1 cellular context compared by ENCODE assay signal in the genomic region with DNA sequence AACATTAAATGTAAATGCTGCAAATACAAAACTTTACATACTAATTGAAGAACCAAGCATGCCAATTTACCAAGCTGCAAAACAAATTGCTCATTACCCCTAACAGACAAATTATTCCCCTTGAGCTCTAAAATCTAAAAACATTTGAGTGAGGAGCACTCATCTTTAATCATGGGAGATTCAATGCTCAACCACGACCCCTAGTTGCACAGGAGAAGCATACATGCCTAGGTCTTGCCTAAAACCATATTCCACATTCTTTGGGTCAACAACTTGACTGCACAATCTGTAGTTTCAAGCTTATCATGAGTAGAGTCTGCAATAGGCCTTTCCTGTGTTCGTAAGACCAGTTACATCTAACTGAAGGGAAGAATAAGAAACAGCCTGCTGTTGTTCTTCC.
TF ChIP-seq lines count a peak whose summit lies in the region.

No MANE protein-coding gene starts in this region.

TF ChIP-seq in GM23338, 12 proteins besides CTCF, POLR2A, EP300 and RAD21 (continued from another document):
- TF ChIP-seq, protein P1, sequence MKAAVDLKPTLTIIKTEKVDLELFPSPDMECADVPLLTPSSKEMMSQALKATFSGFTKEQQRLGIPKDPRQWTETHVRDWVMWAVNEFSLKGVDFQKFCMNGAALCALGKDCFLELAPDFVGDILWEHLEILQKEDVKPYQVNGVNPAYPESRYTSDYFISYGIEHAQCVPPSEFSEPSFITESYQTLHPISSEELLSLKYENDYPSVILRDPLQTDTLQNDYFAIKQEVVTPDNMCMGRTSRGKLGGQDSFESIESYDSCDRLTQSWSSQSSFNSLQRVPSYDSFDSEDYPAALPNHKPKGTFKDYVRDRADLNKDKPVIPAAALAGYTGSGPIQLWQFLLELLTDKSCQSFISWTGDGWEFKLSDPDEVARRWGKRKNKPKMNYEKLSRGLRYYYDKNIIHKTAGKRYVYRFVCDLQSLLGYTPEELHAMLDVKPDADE (IDR thresholded peaks at IDR 0.05) = no peak
- TF ChIP-seq STAT1 (IDR thresholded peaks at IDR 0.05; ENCODE audit: unreplicated experiment) (no peak), JUNB (IDR thresholded peaks at IDR 0.05; ENCODE audit: unreplicated experiment) (no peak), CREB1 (CRISPR knock-in tag; IDR thresholded peaks at IDR 0.05; ENCODE audit: low read depth) (no peak), POLR2AphosphoS5 (IDR thresholded peaks at IDR 0.05; ENCODE audit: low read depth) (no peak), ZNF114 (CRISPR knock-in tag; IDR thresholded peaks at IDR 0.05) (no peak)
- TF ChIP-seq, protein P2, sequence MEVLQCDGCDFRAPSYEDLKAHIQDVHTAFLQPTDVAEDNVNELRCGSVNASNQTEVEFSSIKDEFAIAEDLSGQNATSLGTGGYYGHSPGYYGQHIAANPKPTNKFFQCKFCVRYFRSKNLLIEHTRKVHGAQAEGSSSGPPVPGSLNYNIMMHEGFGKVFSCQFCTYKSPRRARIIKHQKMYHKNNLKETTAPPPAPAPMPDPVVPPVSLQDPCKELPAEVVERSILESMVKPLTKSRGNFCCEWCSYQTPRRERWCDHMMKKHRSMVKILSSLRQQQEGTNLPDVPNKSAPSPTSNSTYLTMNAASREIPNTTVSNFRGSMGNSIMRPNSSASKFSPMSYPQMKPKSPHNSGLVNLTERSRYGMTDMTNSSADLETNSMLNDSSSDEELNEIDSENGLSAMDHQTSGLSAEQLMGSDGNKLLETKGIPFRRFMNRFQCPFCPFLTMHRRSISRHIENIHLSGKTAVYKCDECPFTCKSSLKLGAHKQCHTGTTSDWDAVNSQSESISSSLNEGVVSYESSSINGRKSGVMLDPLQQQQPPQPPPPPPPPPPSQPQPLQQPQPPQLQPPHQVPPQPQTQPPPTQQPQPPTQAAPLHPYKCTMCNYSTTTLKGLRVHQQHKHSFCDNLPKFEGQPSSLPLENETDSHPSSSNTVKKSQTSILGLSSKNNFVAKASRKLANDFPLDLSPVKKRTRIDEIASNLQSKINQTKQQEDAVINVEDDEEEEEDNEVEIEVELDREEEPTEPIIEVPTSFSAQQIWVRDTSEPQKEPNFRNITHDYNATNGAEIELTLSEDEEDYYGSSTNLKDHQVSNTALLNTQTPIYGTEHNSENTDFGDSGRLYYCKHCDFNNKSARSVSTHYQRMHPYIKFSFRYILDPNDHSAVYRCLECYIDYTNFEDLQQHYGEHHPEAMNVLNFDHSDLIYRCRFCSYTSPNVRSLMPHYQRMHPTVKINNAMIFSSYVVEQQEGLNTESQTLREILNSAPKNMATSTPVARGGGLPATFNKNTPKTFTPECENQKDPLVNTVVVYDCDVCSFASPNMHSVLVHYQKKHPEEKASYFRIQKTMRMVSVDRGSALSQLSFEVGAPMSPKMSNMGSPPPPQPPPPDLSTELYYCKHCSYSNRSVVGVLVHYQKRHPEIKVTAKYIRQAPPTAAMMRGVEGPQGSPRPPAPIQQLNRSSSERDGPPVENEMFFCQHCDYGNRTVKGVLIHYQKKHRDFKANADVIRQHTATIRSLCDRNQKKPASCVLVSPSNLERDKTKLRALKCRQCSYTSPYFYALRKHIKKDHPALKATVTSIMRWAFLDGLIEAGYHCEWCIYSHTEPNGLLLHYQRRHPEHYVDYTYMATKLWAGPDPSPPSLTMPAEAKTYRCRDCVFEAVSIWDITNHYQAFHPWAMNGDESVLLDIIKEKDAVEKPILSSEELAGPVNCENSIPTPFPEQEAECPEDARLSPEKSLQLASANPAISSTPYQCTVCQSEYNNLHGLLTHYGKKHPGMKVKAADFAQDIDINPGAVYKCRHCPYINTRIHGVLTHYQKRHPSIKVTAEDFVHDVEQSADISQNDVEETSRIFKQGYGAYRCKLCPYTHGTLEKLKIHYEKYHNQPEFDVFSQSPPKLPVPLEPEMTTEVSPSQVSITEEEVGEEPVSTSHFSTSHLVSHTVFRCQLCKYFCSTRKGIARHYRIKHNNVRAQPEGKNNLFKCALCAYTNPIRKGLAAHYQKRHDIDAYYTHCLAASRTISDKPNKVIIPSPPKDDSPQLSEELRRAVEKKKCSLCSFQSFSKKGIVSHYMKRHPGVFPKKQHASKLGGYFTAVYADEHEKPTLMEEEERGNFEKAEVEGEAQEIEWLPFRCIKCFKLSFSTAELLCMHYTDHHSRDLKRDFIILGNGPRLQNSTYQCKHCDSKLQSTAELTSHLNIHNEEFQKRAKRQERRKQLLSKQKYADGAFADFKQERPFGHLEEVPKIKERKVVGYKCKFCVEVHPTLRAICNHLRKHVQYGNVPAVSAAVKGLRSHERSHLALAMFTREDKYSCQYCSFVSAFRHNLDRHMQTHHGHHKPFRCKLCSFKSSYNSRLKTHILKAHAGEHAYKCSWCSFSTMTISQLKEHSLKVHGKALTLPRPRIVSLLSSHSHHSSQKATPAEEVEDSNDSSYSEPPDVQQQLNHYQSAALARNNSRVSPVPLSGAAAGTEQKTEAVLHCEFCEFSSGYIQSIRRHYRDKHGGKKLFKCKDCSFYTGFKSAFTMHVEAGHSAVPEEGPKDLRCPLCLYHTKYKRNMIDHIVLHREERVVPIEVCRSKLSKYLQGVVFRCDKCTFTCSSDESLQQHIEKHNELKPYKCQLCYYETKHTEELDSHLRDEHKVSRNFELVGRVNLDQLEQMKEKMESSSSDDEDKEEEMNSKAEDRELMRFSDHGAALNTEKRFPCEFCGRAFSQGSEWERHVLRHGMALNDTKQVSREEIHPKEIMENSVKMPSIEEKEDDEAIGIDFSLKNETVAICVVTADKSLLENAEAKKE (CRISPR knock-in tag; IDR thresholded peaks at IDR 0.05) = no peak
TF ChIP-seq in GM23338: peak in this region for 0.
